In the genomic region with DNA sequence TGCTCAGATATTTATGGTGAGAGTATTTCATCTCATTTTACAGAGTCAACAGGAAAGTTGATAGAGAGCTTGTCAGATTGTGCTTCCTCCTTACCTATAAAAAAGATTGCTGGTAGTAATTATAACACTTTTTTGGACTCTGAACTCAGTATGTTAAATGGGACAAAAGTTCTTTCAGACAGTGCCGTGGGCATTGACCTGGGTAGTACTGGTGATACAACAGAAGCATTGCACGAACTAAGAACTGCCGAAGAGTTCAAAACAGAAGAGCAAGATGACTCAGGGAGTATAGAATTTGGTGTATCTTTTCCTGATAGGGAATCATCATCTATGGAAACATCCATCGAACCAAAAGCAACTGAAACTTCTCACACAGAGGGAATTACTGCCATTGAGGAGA, we compare ENCODE assay signal across 26 cellular contexts. TPM values are rescaled to one million over a fixed set of nuclear protein-coding genes. Genes with fewer than 3 reads are reported as not detected.
"Had no signal": no experiment of that assay in that cellular context is flagged by ENCODE, and none has a peak within 500 bp of the region (broad histone marks: within the 10 kb centered on the region; RNA-seq: fewer than 3 reads in every experiment).

No MANE protein-coding gene starts in this region.

- H3K27ac ChIP-seq: esophagus squamous epithelium, heart right ventricle, lower lobe of right lung, neural progenitor cell, parathyroid adenoma, prostate gland, right atrium auricular region, testis, tibial artery, vagina had no signal

- H3K4me1 ChIP-seq: lower lobe of right lung, neural progenitor cell, prostate gland, right atrium auricular region, testis had no signal

- ATAC-seq: effector memory CD8-positive, alpha-beta T cell; heart right ventricle; left cardiac atrium; left ventricle myocardium superior; lower lobe of right lung; naive thymus-derived CD4-positive, alpha-beta T cell; sciatic nerve; stimulated activated memory B cell treated with anti-CD40 and anti-IgM and Interleukin-4, amounts not matched to agents 10 μg/mL and 1 μg/mL and 100 μg/mL, for 72 hours; stimulated activated naive CD8-positive, alpha-beta T cell treated with anti-CD3 and anti-CD28 coated beads, Interleukin-15, Interleukin-2, amounts not matched to agents 100 U/mL and 50 U/mL, for 24 hours had no signal

- H3K27me3 ChIP-seq: esophagus squamous epithelium, heart right ventricle, neural progenitor cell, right atrium auricular region, testis, tibial artery, vagina had no signal

- H3K4me3 Mint-ChIP-seq: effector memory CD8-positive, alpha-beta T cell; naive thymus-derived CD4-positive, alpha-beta T cell; nephron; neural progenitor cell; stimulated activated memory B cell treated with anti-CD40 and anti-IgM and Interleukin-4, amounts not matched to agents 10 μg/mL and 1 μg/mL and 100 μg/mL, for 72 hours had no signal

- H3K4me1 Mint-ChIP-seq: nephron had no signal

- DNase-seq: cortex of kidney; effector memory CD8-positive, alpha-beta T cell; erythroblast; esophagus squamous epithelium; foreskin melanocyte; glutamatergic neuron; heart right ventricle; hippocampal formation; left cardiac atrium; left ventricle myocardium superior; lower lobe of right lung; naive thymus-derived CD4-positive, alpha-beta T cell; stimulated activated CD4-positive, alpha-beta T cell treated with anti-CD3 and anti-CD28 coated beads, Interleukin-4, amount 100 ng/mL, for 4 hours; stimulated activated naive CD8-positive, alpha-beta T cell treated with anti-CD3 and anti-CD28 coated beads, Interleukin-15, Interleukin-2, amounts not matched to agents 100 U/mL and 50 U/mL, for 24 hours; substantia nigra; testis; tibial artery had no signal

- H3K36me3 ChIP-seq: neural progenitor cell, prostate gland, vagina had no signal

- FAIRE-seq: islet of Langerhans had no signal

- H3K27ac Mint-ChIP-seq: naive thymus-derived CD4-positive, alpha-beta T cell; nephron; neural progenitor cell; stimulated activated memory B cell treated with anti-CD40 and anti-IgM and Interleukin-4, amounts not matched to agents 10 μg/mL and 1 μg/mL and 100 μg/mL, for 72 hours had no signal

- H3K27me3 Mint-ChIP-seq: effector memory CD8-positive, alpha-beta T cell; naive thymus-derived CD4-positive, alpha-beta T cell; stimulated activated memory B cell treated with anti-CD40 and anti-IgM and Interleukin-4, amounts not matched to agents 10 μg/mL and 1 μg/mL and 100 μg/mL, for 72 hours had no signal

- H3K9me3 ChIP-seq: esophagus squamous epithelium, heart right ventricle, lower lobe of right lung, prostate gland, right atrium auricular region, testis, tibial artery, vagina had no signal

- H3K9me3 Mint-ChIP-seq: effector memory CD8-positive, alpha-beta T cell; naive thymus-derived CD4-positive, alpha-beta T cell; nephron; neural progenitor cell; stimulated activated memory B cell treated with anti-CD40 and anti-IgM and Interleukin-4, amounts not matched to agents 10 μg/mL and 1 μg/mL and 100 μg/mL, for 72 hours had no signal

- H3K4me3 ChIP-seq: esophagus squamous epithelium, heart right ventricle, lower lobe of right lung, neural progenitor cell, prostate gland, right atrium auricular region, testis, tibial artery, vagina had no signal

RNA-seq across cellular contexts. Expression of a gene that starts 58.6 kb away (rescaled TPM):
- total RNA-seq: naive thymus-derived CD4-positive, alpha-beta T cell had no signal
- polyA plus RNA-seq: naive thymus-derived CD4-positive, alpha-beta T cell had no signal
